Comparison of ENCODE assay signal across 8 cellular contexts in genomic region chr19:46015961-46016425, GRCh38. TPM values are rescaled to one million over a fixed set of nuclear protein-coding genes. Genes with fewer than 3 reads are reported as not detected.
A peak's percentile ranks its signal among the peaks of the same experiment; 100 is the strongest.
DNase-seq lines count a peak whose midpoint lies in the region; ATAC-seq and TF ChIP-seq lines count a peak whose summit lies in the region.

No MANE protein-coding gene starts in this region.

- H3K36me3 ChIP-seq in prostate gland: no peaks in the 10 kb centered on the region

- no peaks in the 10 kb centered on the region for H3K9me3 Mint-ChIP-seq in activated T-cell treated with anti-CD3 and anti-CD28 coated beads, Interleukin-2, amount 50 U/mL, for 72 hours

- H3K27ac ChIP-seq in foreskin keratinocyte (no peak overlapping the region), prostate gland (no peak overlapping the region)

- H3K4me3 ChIP-seq in prostate gland: peak overlapping the region; percentile 34 to 50

- TF ChIP-seq POLR2A in prostate gland (IDR thresholded peaks at IDR 0.05): no peak

- peaks cover 23% of the 10 kb centered on the region for H3K27me3 Mint-ChIP-seq in activated T-cell treated with anti-CD3 and anti-CD28 coated beads, Interleukin-2, amount 50 U/mL, for 72 hours (ENCODE audit: low read depth)

- peak; percentile 25 for ATAC-seq in HG03354 (IDR thresholded peaks at IDR 0.05; ENCODE audit: poor library complexity, severe bottlenecking, unreplicated experiment)
- ATAC-seq in activated T-cell treated with anti-CD3 and anti-CD28 coated beads, Interleukin-2, amount 50 U/mL, for 72 hours (replicated peaks in 1 of 2): peak; percentile 49 to 56
- peak; percentile 4 for ATAC-seq in foreskin keratinocyte
- no peak for ATAC-seq in GM19395 (IDR thresholded peaks at IDR 0.05; ENCODE audit: unreplicated experiment)

- 4% methylated on average over 13 of the region's 54 CpGs for WGBS in prostate gland

- peak; percentile 21 for DNase-seq in AG20443 (ENCODE audit: low spot score)
- DNase-seq in activated T-cell treated with anti-CD3 and anti-CD28 coated beads, Interleukin-2, amount 50 U/mL, for 72 hours: peak; percentile 45 to 55
- no peak for DNase-seq in foreskin keratinocyte
- no peak for DNase-seq in prostate gland (ENCODE audit: low spot score)
- DNase-seq in KG1 (lab: John Stamatoyannopoulos, UW): no peak
- no peak for DNase-seq in HPDE6-E6E7 (ENCODE audit: extremely low spot score)

- intact Hi-C loops in prostate gland (cut with DNase I): loop anchor here (10.0 kb wide), 1 partner anchor 131 kb away; the partner anchor contains the start of gene IRF2BP1

- peaks cover 21% of the 10 kb centered on the region for H3K4me1 Mint-ChIP-seq in activated T-cell treated with anti-CD3 and anti-CD28 coated beads, Interleukin-2, amount 50 U/mL, for 72 hours (ENCODE audit: low read depth)

- H3K27me3 ChIP-seq in foreskin keratinocyte (peaks cover 12% of the 10 kb centered on the region), prostate gland (replicated peaks; ENCODE audit: insufficient read depth) (no peaks in the 10 kb centered on the region)

- TF ChIP-seq CTCF in foreskin keratinocyte (conservative IDR thresholded peaks at IDR 0.05) (no peak), prostate gland (IDR thresholded peaks at IDR 0.05) (no peak)

- peak overlapping the region; percentile 83 to 88 for H3K4me3 Mint-ChIP-seq in activated T-cell treated with anti-CD3 and anti-CD28 coated beads, Interleukin-2, amount 50 U/mL, for 72 hours

- H3K9me3 ChIP-seq in prostate gland: no peaks in the 10 kb centered on the region

- peaks cover 17% of the 10 kb centered on the region for H3K4me1 ChIP-seq in foreskin keratinocyte
- H3K4me1 ChIP-seq in prostate gland (replicated peaks): peaks cover 10% of the 10 kb centered on the region

- H3K36me3 Mint-ChIP-seq in activated T-cell treated with anti-CD3 and anti-CD28 coated beads, Interleukin-2, amount 50 U/mL, for 72 hours (ENCODE audit: insufficient read depth in 2 of 2): peaks cover 0 to 5% of the 10 kb centered on the region in 2 donors

- no peak overlapping the region for H3K27ac Mint-ChIP-seq in activated T-cell treated with anti-CD3 and anti-CD28 coated beads, Interleukin-2, amount 50 U/mL, for 72 hours

RNA-seq across cellular contexts. Expression of gene PGLYRP1, which starts 6.9 kb away (rescaled TPM):
- total RNA-seq in activated T-cell treated with anti-CD3 and anti-CD28 coated beads, Interleukin-2, amount 50 U/mL, for 72 hours: not detected
- total RNA-seq in foreskin keratinocyte (not detected in 2 replicates), prostate gland (not detected)
- not detected in 2 replicates for polyA plus RNA-seq in foreskin keratinocyte

RNA-seq across cellular contexts. Expression of gene CCDC61, which starts 20.7 kb away (rescaled TPM):
- total RNA-seq in activated T-cell treated with anti-CD3 and anti-CD28 coated beads, Interleukin-2, amount 50 U/mL, for 72 hours: 10 to 100 TPM; 21.8 to 22.0 TPM
- total RNA-seq in foreskin keratinocyte: 9.8 and 12.3 TPM in 2 replicates
- polyA plus RNA-seq in foreskin keratinocyte: 16.2 and 16.7 TPM in 2 replicates
- total RNA-seq in prostate gland: 10 to 100 TPM; 22.9 to 23.7 TPM

RNA-seq across cellular contexts. Expression of gene IGFL4, which starts 24.8 kb away (rescaled TPM):
- total RNA-seq in activated T-cell treated with anti-CD3 and anti-CD28 coated beads, Interleukin-2, amount 50 U/mL, for 72 hours: not detected
- total RNA-seq in foreskin keratinocyte (not detected in 2 replicates), prostate gland (not detected)
- polyA plus RNA-seq in foreskin keratinocyte: not detected in 2 replicates

RNA-seq across cellular contexts. Expression of gene NOVA2, which starts 42.3 kb away (rescaled TPM):
- total RNA-seq in activated T-cell treated with anti-CD3 and anti-CD28 coated beads, Interleukin-2, amount 50 U/mL, for 72 hours: under 1 TPM; 0.38 to 0.58 TPM
- total RNA-seq in foreskin keratinocyte (not detected in 2 replicates), prostate gland (1 to 10 TPM in 1 of 2 donors, under 1 TPM in 1; 0.87 to 3.1 TPM)
- polyA plus RNA-seq in foreskin keratinocyte: under 0.01 TPM in 1 of 2 replicates, not detected in the other

Comparison
In these comparisons a context has a peak if more than half of its experiments do, and no peak if none do; other contexts are left out.
1. DNase-seq: peak in AG20443 (single experiment) and activated T-cell treated with anti-CD3 and anti-CD28 coated beads, Interleukin-2, amount 50 U/mL, for 72 hours (2 of 2); none in foreskin keratinocyte (0 of 2), prostate gland (single experiment), KG1 (single experiment) and HPDE6-E6E7 (single experiment).